Comparison of ENCODE assay signal across 33 cellular contexts in genomic region chr1:172375227-172375631, GRCh38. TPM values are rescaled to one million over a fixed set of nuclear protein-coding genes. Genes with fewer than 3 reads are reported as not detected.
DNase-seq lines count a peak whose midpoint lies in the region; ATAC-seq and TF ChIP-seq lines count a peak whose summit lies in the region.
"Had no signal": no experiment of that assay in that cellular context is flagged by ENCODE, and none has a peak within 500 bp of the region (broad histone marks: within the 10 kb centered on the region; RNA-seq: fewer than 3 reads in every experiment).

No MANE protein-coding gene starts in this region.

- H3K4me3 Mint-ChIP-seq in activated CD8-positive, alpha-beta T cell treated with anti-CD3 and anti-CD28 coated beads for 36 hours = no peak overlapping the region
- H3K4me3 Mint-ChIP-seq in activated CD8-positive, alpha-beta T cell treated with anti-CD3 and anti-CD28 coated beads, Interleukin-2, amount 10 ng/mL, durations not matched to agents 7 days and 5 days = no peak overlapping the region
- peak overlapping the region in 1 of 4 donors; percentile 5 for H3K4me3 Mint-ChIP-seq in CD4-positive, CD25-positive, alpha-beta regulatory T cell
- H3K4me3 Mint-ChIP-seq in T-helper 17 cell (no peak overlapping the region), nephron (no peak overlapping the region)
- H3K4me3 Mint-ChIP-seq: activated naive CD8-positive, alpha-beta T cell; activated T-helper 1 cell treated with anti-CD3 and anti-CD28 coated beads, Interleukin-12 subunit alpha, Interleukin-12 subunit beta, Interleukin-2, Interleukin-4 antibody, amounts not matched to agents 30 ng/mL and 10 ng/mL and 1 ng/mL, durations not matched to agents 14 hours and 24 hours and 36 hours; CD8-positive, alpha-beta memory T cell; neural crest cell; T-helper 1 cell treated with Interleukin-12 subunit alpha and Interleukin-12 subunit beta and Interleukin-4 antibody, amounts not matched to agents 30 μg/mL and 1 μg/mL, for 36 hours had no signal

- no peaks in the 10 kb centered on the region for H3K36me3 ChIP-seq in CD4-positive, CD25-positive, alpha-beta regulatory T cell (ENCODE audit: control insufficient read depth, insufficient read depth, low read length)
- H3K36me3 ChIP-seq: colonic mucosa, transverse colon had no signal

- no peak for TF ChIP-seq CTCF in activated CD8-positive, alpha-beta T cell treated with anti-CD3 and anti-CD28 coated beads for 36 hours (IDR thresholded peaks at IDR 0.05)
- no peak for TF ChIP-seq CTCF in nephron (IDR thresholded peaks at IDR 0.05; ENCODE audit: unreplicated experiment in 3 of 3)

- peaks cover 6% of the 10 kb centered on the region for H3K4me1 ChIP-seq in CD4-positive, CD25-positive, alpha-beta regulatory T cell (ENCODE audit: control insufficient read depth, insufficient read depth, low read length, poor library complexity, severe bottlenecking)
- H3K4me1 ChIP-seq: colonic mucosa, parathyroid adenoma had no signal

- no peaks in the 10 kb centered on the region for H3K9me3 Mint-ChIP-seq in activated CD8-positive, alpha-beta T cell treated with anti-CD3 and anti-CD28 coated beads for 36 hours
- no peaks in the 10 kb centered on the region for H3K9me3 Mint-ChIP-seq in activated CD8-positive, alpha-beta T cell treated with anti-CD3 and anti-CD28 coated beads, Interleukin-2, amount 10 ng/mL, durations not matched to agents 7 days and 5 days (ENCODE audit: insufficient read depth)
- peaks cover 0 to 5% (median 0%) of the 10 kb centered on the region in 7 donors for H3K9me3 Mint-ChIP-seq in CD4-positive, CD25-positive, alpha-beta regulatory T cell
- H3K9me3 Mint-ChIP-seq in nephron = peaks cover 5% of the 10 kb centered on the region
- H3K9me3 Mint-ChIP-seq: activated T-helper 1 cell treated with anti-CD3 and anti-CD28 coated beads, Interleukin-12 subunit alpha, Interleukin-12 subunit beta, Interleukin-2, Interleukin-4 antibody, amounts not matched to agents 30 ng/mL and 10 ng/mL and 1 ng/mL, durations not matched to agents 14 hours and 24 hours and 36 hours; CD8-positive, alpha-beta memory T cell; neural crest cell; T-helper 1 cell treated with Interleukin-12 subunit alpha and Interleukin-12 subunit beta and Interleukin-4 antibody, amounts not matched to agents 30 μg/mL and 1 μg/mL, for 36 hours had no signal

- DNase-seq in activated CD8-positive, alpha-beta T cell treated with anti-CD3 and anti-CD28 coated beads for 36 hours = peak; percentile 4
- DNase-seq in activated CD8-positive, alpha-beta T cell treated with anti-CD3 and anti-CD28 coated beads, Interleukin-2, amount 10 ng/mL, durations not matched to agents 7 days and 5 days = no peak
- DNase-seq in CD4-positive, CD25-positive, alpha-beta regulatory T cell = no peak
- DNase-seq in T-helper 17 cell (no peak), 8988T (no peak), DMS79 (lab: John Stamatoyannopoulos, UW) (no peak), DMS153 (lab: John Stamatoyannopoulos, UW) (no peak)
- DNase-seq: AML-193; aorta; CD8-positive, alpha-beta memory T cell; colonic mucosa; DMS 273 treated with DMSO at 0.1 percent for 48 hours; effector CD8-positive, alpha-beta T cell; MV-4-11; NCI-H1436; NCI-H2081; PC-9; retina; small intestine; transverse colon had no signal

- H3K27ac Mint-ChIP-seq in activated CD8-positive, alpha-beta T cell treated with anti-CD3 and anti-CD28 coated beads for 36 hours = no peak overlapping the region
- no peak overlapping the region for H3K27ac Mint-ChIP-seq in activated CD8-positive, alpha-beta T cell treated with anti-CD3 and anti-CD28 coated beads, Interleukin-2, amount 10 ng/mL, durations not matched to agents 7 days and 5 days
- H3K27ac Mint-ChIP-seq in CD4-positive, CD25-positive, alpha-beta regulatory T cell = peak overlapping the region in 2 of 3 donors; percentile 51 to 65
- H3K27ac Mint-ChIP-seq in T-helper 17 cell = peak overlapping the region; percentile 54
- peak overlapping the region; percentile 54 to 87 (median 55) for H3K27ac Mint-ChIP-seq in nephron
- H3K27ac Mint-ChIP-seq: activated naive CD8-positive, alpha-beta T cell; activated T-helper 1 cell treated with anti-CD3 and anti-CD28 coated beads, Interleukin-12 subunit alpha, Interleukin-12 subunit beta, Interleukin-2, Interleukin-4 antibody, amounts not matched to agents 30 ng/mL and 10 ng/mL and 1 ng/mL, durations not matched to agents 14 hours and 24 hours and 36 hours; T-helper 1 cell treated with Interleukin-12 subunit alpha and Interleukin-12 subunit beta and Interleukin-4 antibody, amounts not matched to agents 30 μg/mL and 1 μg/mL, for 36 hours had no signal

- CTCF ChIA-PET in activated CD8-positive, alpha-beta T cell treated with anti-CD3 and anti-CD28 coated beads for 36 hours (lab: Charles Lee) = interaction anchor here (1.0 kb wide), 1 partner anchor 56 kb away, joined by 3 read pairs; no protein-coding TSS in a partner anchor
- CTCF ChIA-PET in activated CD8-positive, alpha-beta T cell treated with anti-CD3 and anti-CD28 coated beads, Interleukin-2, amount 10 ng/mL, durations not matched to agents 7 days and 5 days (lab: Charles Lee) = interaction anchor here (1.3 to 3.2 kb wide), 3 partner anchors 17 to 24 kb away, joined by 3 to 23 read pairs (median 6); no protein-coding TSS in a partner anchor

- H3K9me3 ChIP-seq in CD4-positive, CD25-positive, alpha-beta regulatory T cell (ENCODE audit: control insufficient read depth in 2 of 2, low read length in 2 of 2) = no peaks in the 10 kb centered on the region
- H3K9me3 ChIP-seq in T-helper 17 cell (ENCODE audit: control insufficient read depth, low read length, poor library complexity, severe bottlenecking) = no peaks in the 10 kb centered on the region
- H3K9me3 ChIP-seq: colonic mucosa, transverse colon had no signal

- no peaks in the 10 kb centered on the region for H3K27me3 Mint-ChIP-seq in activated CD8-positive, alpha-beta T cell treated with anti-CD3 and anti-CD28 coated beads for 36 hours
- no peaks in the 10 kb centered on the region for H3K27me3 Mint-ChIP-seq in activated CD8-positive, alpha-beta T cell treated with anti-CD3 and anti-CD28 coated beads, Interleukin-2, amount 10 ng/mL, durations not matched to agents 7 days and 5 days (ENCODE audit: low read depth)
- no peaks in the 10 kb centered on the region for H3K27me3 Mint-ChIP-seq in CD4-positive, CD25-positive, alpha-beta regulatory T cell
- H3K27me3 Mint-ChIP-seq in T-helper 17 cell = no peaks in the 10 kb centered on the region
- H3K27me3 Mint-ChIP-seq in nephron (ENCODE audit: low read depth) = no peaks in the 10 kb centered on the region
- H3K27me3 Mint-ChIP-seq: activated naive CD8-positive, alpha-beta T cell; CD8-positive, alpha-beta memory T cell had no signal

- no peaks in the 10 kb centered on the region for H3K36me3 Mint-ChIP-seq in activated CD8-positive, alpha-beta T cell treated with anti-CD3 and anti-CD28 coated beads for 36 hours (ENCODE audit: low read depth)
- H3K36me3 Mint-ChIP-seq in activated CD8-positive, alpha-beta T cell treated with anti-CD3 and anti-CD28 coated beads, Interleukin-2, amount 10 ng/mL, durations not matched to agents 7 days and 5 days (ENCODE audit: low read depth) = peaks cover 2% of the 10 kb centered on the region
- no peaks in the 10 kb centered on the region for H3K36me3 Mint-ChIP-seq in CD4-positive, CD25-positive, alpha-beta regulatory T cell
- H3K36me3 Mint-ChIP-seq in T-helper 17 cell (ENCODE audit: low read depth) (no peaks in the 10 kb centered on the region), nephron (ENCODE audit: low read depth) (peaks cover 9% of the 10 kb centered on the region)

- ATAC-seq in activated CD8-positive, alpha-beta T cell treated with anti-CD3 and anti-CD28 coated beads for 36 hours = peak; percentile 61
- ATAC-seq in activated CD8-positive, alpha-beta T cell treated with anti-CD3 and anti-CD28 coated beads, Interleukin-2, amount 10 ng/mL, durations not matched to agents 7 days and 5 days = no peak
- no peak for ATAC-seq in CD4-positive, CD25-positive, alpha-beta regulatory T cell (ENCODE audit: low read depth in 2 of 2)
- ATAC-seq in T-helper 17 cell = peak; percentile 68
- ATAC-seq: Right ventricle myocardium inferior, SK-N-SH treated with all-trans-retinoic acid at 6 μM for 48 hours had no signal

- H3K27me3 ChIP-seq in CD4-positive, CD25-positive, alpha-beta regulatory T cell (ENCODE audit: control insufficient read depth, insufficient read depth, low read length) = no peaks in the 10 kb centered on the region
- H3K27me3 ChIP-seq: colonic mucosa, transverse colon had no signal

- H3K27ac ChIP-seq in CD4-positive, CD25-positive, alpha-beta regulatory T cell (ENCODE audit: insufficient read depth, low read length, poor library complexity, severe bottlenecking) = no peak overlapping the region
- H3K27ac ChIP-seq: colonic mucosa, epithelial cell of prostate, parathyroid adenoma, PC-9, transverse colon had no signal

- intact Hi-C loops in activated CD8-positive, alpha-beta T cell treated with anti-CD3 and anti-CD28 coated beads for 36 hours (cut with micrococcal nuclease) = no loop called here

- peaks cover 25% of the 10 kb centered on the region for H3K4me1 Mint-ChIP-seq in activated CD8-positive, alpha-beta T cell treated with anti-CD3 and anti-CD28 coated beads for 36 hours (ENCODE audit: low read depth)
- H3K4me1 Mint-ChIP-seq in activated CD8-positive, alpha-beta T cell treated with anti-CD3 and anti-CD28 coated beads, Interleukin-2, amount 10 ng/mL, durations not matched to agents 7 days and 5 days (ENCODE audit: low read depth) = peaks cover 29% of the 10 kb centered on the region
- peaks cover under 1 to 38% (median 24%) of the 10 kb centered on the region in 4 donors for H3K4me1 Mint-ChIP-seq in CD4-positive, CD25-positive, alpha-beta regulatory T cell
- peaks cover 9% of the 10 kb centered on the region for H3K4me1 Mint-ChIP-seq in T-helper 17 cell
- peaks cover 34% of the 10 kb centered on the region for H3K4me1 Mint-ChIP-seq in nephron

- no peak overlapping the region for H3K4me3 ChIP-seq in CD4-positive, CD25-positive, alpha-beta regulatory T cell (ENCODE audit: low read depth, low read length)
- H3K4me3 ChIP-seq: colonic mucosa, PC-9, transverse colon had no signal

- POLR2A ChIA-PET in activated CD8-positive, alpha-beta T cell treated with anti-CD3 and anti-CD28 coated beads for 36 hours (lab: Charles Lee) = interaction anchor here (1.4 kb wide), 1 partner anchor 37 kb away, joined by 4 read pairs; no protein-coding TSS in a partner anchor
- POLR2A ChIA-PET in activated CD8-positive, alpha-beta T cell treated with anti-CD3 and anti-CD28 coated beads, Interleukin-2, amount 10 ng/mL, durations not matched to agents 7 days and 5 days (lab: Charles Lee) = interaction anchor here (1.6 kb wide), 1 partner anchor 16 kb away, joined by 3 read pairs; no protein-coding TSS in a partner anchor

RNA-seq across cellular contexts. Expression of gene C1orf105, which starts 45.3 kb away (rescaled TPM):
- not detected for total RNA-seq in activated CD8-positive, alpha-beta T cell treated with anti-CD3 and anti-CD28 coated beads for 36 hours
- not detected for total RNA-seq in activated CD8-positive, alpha-beta T cell treated with anti-CD3 and anti-CD28 coated beads, Interleukin-2, amount 10 ng/mL, durations not matched to agents 7 days and 5 days
- not detected for total RNA-seq in CD4-positive, CD25-positive, alpha-beta regulatory T cell
- not detected for polyA plus RNA-seq in CD4-positive, CD25-positive, alpha-beta regulatory T cell
- not detected for total RNA-seq in T-helper 17 cell
- total RNA-seq: A673; activated CD8-positive, alpha-beta memory T cell treated with anti-CD3 and anti-CD28 coated beads for 36 hours; activated T-helper 1 cell treated with anti-CD3 and anti-CD28 coated beads, Interleukin-12 subunit alpha, Interleukin-12 subunit beta, Interleukin-2, Interleukin-4 antibody, amounts not matched to agents 30 ng/mL and 10 ng/mL and 1 ng/mL, durations not matched to agents 14 hours and 24 hours and 36 hours; aorta; bronchial epithelial cell; CD8-positive, alpha-beta memory T cell; colonic mucosa; glomerular endothelial cell; neural crest cell; PC-9; transverse colon had no signal
- polyA plus RNA-seq: aorta; CD8-positive, alpha-beta memory T cell had no signal

Comparison
In these comparisons a context has a peak if more than half of its experiments do, and no peak if none do; other contexts are left out.
1. ATAC-seq: peak in activated CD8-positive, alpha-beta T cell treated with anti-CD3 and anti-CD28 coated beads for 36 hours (single experiment) and T-helper 17 cell (single experiment); none in activated CD8-positive, alpha-beta T cell treated with anti-CD3 and anti-CD28 coated beads, Interleukin-2, amount 10 ng/mL, durations not matched to agents 7 days and 5 days (single experiment) and CD4-positive, CD25-positive, alpha-beta regulatory T cell (0 of 2).
2. H3K27ac Mint-ChIP-seq: peak in CD4-positive, CD25-positive, alpha-beta regulatory T cell (2 of 3), T-helper 17 cell (single experiment) and nephron (3 of 3); none in activated CD8-positive, alpha-beta T cell treated with anti-CD3 and anti-CD28 coated beads for 36 hours (single experiment) and activated CD8-positive, alpha-beta T cell treated with anti-CD3 and anti-CD28 coated beads, Interleukin-2, amount 10 ng/mL, durations not matched to agents 7 days and 5 days (single experiment).